1 cellular context compared by ENCODE assay signal in the genomic region with DNA sequence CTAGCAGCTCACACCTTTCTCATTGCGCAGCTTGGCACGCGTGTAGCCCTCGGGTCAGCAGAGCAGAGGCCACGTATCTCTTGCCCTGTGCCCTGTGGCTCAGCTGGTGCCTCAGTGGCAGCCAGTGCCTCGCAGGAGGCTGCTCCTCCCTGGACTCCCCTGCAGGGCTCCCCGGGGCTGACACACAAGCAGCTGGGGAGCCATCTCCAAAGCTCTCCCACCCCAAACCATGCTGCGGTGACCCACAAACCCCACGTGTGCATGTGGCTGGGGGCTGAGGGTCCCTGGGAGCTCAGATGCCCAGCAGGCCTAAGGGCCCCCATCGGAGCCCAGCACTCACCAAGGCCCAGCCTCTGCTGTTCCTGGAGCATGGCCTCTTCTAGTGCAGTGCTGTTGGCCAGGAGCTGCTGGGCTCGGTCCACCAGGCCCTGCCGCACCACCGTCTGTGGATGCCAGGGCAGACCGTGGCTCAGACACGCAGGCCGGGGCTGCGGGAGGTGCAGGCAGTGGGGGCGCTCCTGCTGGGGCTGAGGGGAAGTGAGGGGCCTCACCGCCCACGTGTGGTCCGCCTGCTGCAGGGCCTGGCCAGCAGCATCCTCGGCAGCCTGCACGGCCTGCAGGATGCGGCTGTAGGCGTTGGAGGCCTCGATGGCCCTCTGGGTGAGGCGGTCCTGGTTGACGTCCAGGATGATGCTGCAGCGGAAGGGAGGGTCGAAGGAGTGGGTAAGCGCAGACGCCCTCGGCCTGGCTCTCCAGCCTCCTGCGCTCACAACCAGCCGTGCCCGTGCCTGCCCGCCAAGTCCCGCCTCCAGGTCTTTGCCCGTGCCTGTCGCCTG.
TF ChIP-seq lines count a peak whose summit lies in the region.

No MANE protein-coding gene starts in this region.

TF ChIP-seq in SK-N-SH, 30 proteins besides CTCF, POLR2A, EP300 and RAD21 (continued from another document):
- TF ChIP-seq REST (IDR thresholded peaks at IDR 0.05; ENCODE audit: low read depth, low read length) = no peak
- TF ChIP-seq RCOR1 (IDR thresholded peaks at IDR 0.05; ENCODE audit: low read length) = no peak
- no peak for TF ChIP-seq EZH2phosphoT487 (IDR thresholded peaks at IDR 0.05; ENCODE audit: borderline replicate concordance, low read depth)
- no peak for TF ChIP-seq SIN3A (IDR thresholded peaks at IDR 0.05; ENCODE audit: borderline replicate concordance, low read depth, low read length)
TF ChIP-seq in SK-N-SH: peak in this region for 0.
